Comparison of ENCODE assay signal across 10 cellular contexts in genomic region chr4:53859305-53859704, GRCh38.
ATAC-seq and TF ChIP-seq lines count a peak whose summit lies in the region.
"Had no signal": no experiment of that assay in that cellular context is flagged by ENCODE, and none has a peak within 500 bp of the region (broad histone marks: within the 10 kb centered on the region; RNA-seq: fewer than 3 reads in every experiment).

No MANE protein-coding gene starts in this region.

- no peaks in the 10 kb centered on the region for H3K4me1 ChIP-seq in HEK293 (ENCODE audit: control insufficient read depth, insufficient read depth, low read length)
- H3K4me1 ChIP-seq: BE2C had no signal

- no peaks in the 10 kb centered on the region for H3K36me3 ChIP-seq in HEK293 (ENCODE audit: control insufficient read depth in 2 of 2, insufficient read depth in 1 of 2, low read length in 2 of 2)
- H3K36me3 ChIP-seq: BE2C; BLaER1; BLaER1 treated with 17β-estradiol and CSF1 and Interleukin-3, amounts not matched to agents 10 nM and 100 nM had no signal

- no peak overlapping the region for H3K27ac ChIP-seq in HEK293 (ENCODE audit: extremely low read depth, low read depth, low read length)
- H3K27ac ChIP-seq: 22Rv1; A549; BLaER1; BLaER1 treated with 17β-estradiol and CSF1 and Interleukin-3, amounts not matched to agents 10 nM and 100 nM; C4-2B had no signal

- TF ChIP-seq CTCF in HEK293 (tag by site-specific recombination; IDR thresholded peaks at IDR 0.05) = no peak

- POLR2A ChIA-PET in HEK293 (lab: Yijun Ruan, JAX) = no interaction called here

- no peak for ATAC-seq in HG02798 (IDR thresholded peaks at IDR 0.05; ENCODE audit: poor library complexity, unreplicated experiment)
- ATAC-seq: A549; CD8-positive, alpha-beta T cell had no signal

- no peak overlapping the region for H3K4me3 ChIP-seq in HEK293 (ENCODE audit: low read depth, low read length)
- H3K4me3 ChIP-seq: A549; BLaER1; BLaER1 treated with 17β-estradiol and CSF1 and Interleukin-3, amounts not matched to agents 10 nM and 100 nM had no signal

- CTCF ChIA-PET in HEK293 (lab: Yijun Ruan, JAX) = no interaction called here

- no peaks in the 10 kb centered on the region for H3K9me3 ChIP-seq in HEK293 (ENCODE audit: control insufficient read depth, insufficient read depth, low read depth, low read length)
- H3K9me3 ChIP-seq: A549, BE2C, BLaER1, Caco-2 had no signal

TF ChIP-seq in HEK293, 187 proteins besides CTCF, POLR2A, EP300 and RAD21:
- TF ChIP-seq ZNF791 (tag by site-specific recombination; IDR thresholded peaks at IDR 0.05) (no peak), ZNF558 (tag by site-specific recombination; IDR thresholded peaks at IDR 0.05) (peak; percentile 94), ZNF660 (tag by site-specific recombination; IDR thresholded peaks at IDR 0.05) (no peak), ZSCAN4 (tag by site-specific recombination; IDR thresholded peaks at IDR 0.05) (no peak), ZNF658 (tag by site-specific recombination; IDR thresholded peaks at IDR 0.05) (no peak), ATF2 (tag by site-specific recombination; IDR thresholded peaks at IDR 0.05; ENCODE audit: low read depth) (no peak)
